ENCODE assay signal across 27 cellular contexts in genomic region chr4:8182294-8182693, GRCh38. TPM values are rescaled to one million over a fixed set of nuclear protein-coding genes. Genes with fewer than 3 reads are reported as not detected.
A peak's percentile ranks its signal among the peaks of the same experiment; 100 is the strongest.
DNase-seq lines count a peak whose midpoint lies in the region; ATAC-seq, FAIRE-seq and TF ChIP-seq lines count a peak whose summit lies in the region.
"Had no signal": no experiment of that assay in that cellular context is flagged by ENCODE, and none has a peak within 500 bp of the region (broad histone marks: within the 10 kb centered on the region; RNA-seq: fewer than 3 reads in every experiment).

No MANE protein-coding gene starts in this region.

- H3K4me3 ChIP-seq in NT2/D1 (ENCODE audit: insufficient read length, low read depth) (no peak overlapping the region), esophagus (ENCODE audit: low read depth in 1 of 2, low read length in 2 of 2) (peak overlapping the region; percentile 9 to 24), kidney (ENCODE audit: low read length in 2 of 2) (no peak overlapping the region), suprapubic skin (no peak overlapping the region), testis (no peak overlapping the region)
- H3K4me3 ChIP-seq: BLaER1, lung, thoracic aorta had no signal

- no peak for TF ChIP-seq CTCF in kidney (IDR thresholded peaks at IDR 0.05; ENCODE audit: borderline replicate concordance, extremely low read depth, insufficient read depth)
- TF ChIP-seq CTCF in suprapubic skin (IDR thresholded peaks at IDR 0.05): no peak
- TF ChIP-seq CTCF in testis (IDR thresholded peaks at IDR 0.05): no peak

- FAIRE-seq in kidney (lab: Jason Lieb, UNC): no peak
- FAIRE-seq: bronchial epithelial cell, colon, small intestine, TTC549 had no signal

- H3K27ac ChIP-seq in esophagus (ENCODE audit: low read depth in 2 of 2, low read length in 1 of 2) (peak overlapping the region; percentile 92 to 93), kidney (ENCODE audit: low read depth in 2 of 2, low read length in 2 of 2) (peak overlapping the region; percentile 43 to 70), suprapubic skin (peak overlapping the region; percentile 67), testis (no peak overlapping the region)
- H3K27ac ChIP-seq: BLaER1, thoracic aorta had no signal

- H3K9ac ChIP-seq in NT2/D1 (ENCODE audit: insufficient read length, low read depth) (peak overlapping the region; percentile 23), kidney (ENCODE audit: low read length in 2 of 2) (peak overlapping the region in 1 of 2 donors; percentile 46)
- H3K9ac ChIP-seq: BLaER1, SK-N-SH had no signal

- intact Hi-C loops in kidney (cut with DNase I): no loop called here
- intact Hi-C loops in testis (cut with DNase I; ENCODE audit: low total_unique reads): no loop called here

- ATAC-seq in GM21825 (IDR thresholded peaks at IDR 0.05; ENCODE audit: unreplicated experiment): no peak
- ATAC-seq in GM18498 (IDR thresholded peaks at IDR 0.05; ENCODE audit: unreplicated experiment): no peak
- ATAC-seq: activated T-cell treated with anti-CD3 and anti-CD28 coated beads, Interleukin-2, amount 50 U/mL, for 4 hours had no signal

- DNase-seq in NT2/D1 (ENCODE audit: low read depth, low spot score) (no peak), kidney (peak; percentile 69), suprapubic skin (ENCODE audit: low spot score in 2 of 2) (no peak), testis (no peak)
- DNase-seq: activated gamma-delta T cell; activated naive CD8-positive, alpha-beta T cell treated with anti-CD3 and anti-CD28 coated beads, Interleukin-2, amount 10 ng/mL, durations not matched to agents 7 days and 5 days; activated T-cell treated with anti-CD3 and anti-CD28 coated beads, Interleukin-2, amount 50 U/mL, for 4 hours; DMS153; glutamatergic neuron; kidney glomerular epithelial cell; NCI-H1048; NCI-H446 treated with DMSO at 0.1 percent for 48 hours; NCI-H774; nephron progenitor cell; RPMI8226; SK-N-SH; stimulated activated naive CD4-positive, alpha-beta T cell treated with Interleukin-2 at 50 U/mL for 16 hours had no signal

- H3K27me3 ChIP-seq in NT2/D1 (ENCODE audit: insufficient read depth, insufficient read length) (no peaks in the 10 kb centered on the region), esophagus (ENCODE audit: control insufficient read depth in 1 of 2, insufficient read depth in 2 of 2, low read length in 2 of 2) (no peaks in the 10 kb centered on the region), suprapubic skin (no peaks in the 10 kb centered on the region), testis (no peaks in the 10 kb centered on the region)
- H3K27me3 ChIP-seq: BLaER1 had no signal

- WGBS in esophagus, 2 donors: 49 to 69% methylated on average over 11 of the region's 11 CpGs
- 69% methylated on average over 8 of the region's 11 CpGs for WGBS in suprapubic skin
- WGBS in testis, 2 donors: 88 to 96% methylated on average over 10 to 11 of the region's 11 CpGs

- H3K36me3 ChIP-seq in NT2/D1 (ENCODE audit: insufficient read depth, insufficient read length, low read length): no peaks in the 10 kb centered on the region
- no peaks in the 10 kb centered on the region for H3K36me3 ChIP-seq in esophagus (ENCODE audit: control insufficient read depth in 2 of 2, insufficient read depth in 2 of 2, low read length in 1 of 2)
- H3K36me3 ChIP-seq in kidney (ENCODE audit: control insufficient read depth in 1 of 2, insufficient read depth in 2 of 2, low read length in 2 of 2): no peaks in the 10 kb centered on the region
- H3K36me3 ChIP-seq in suprapubic skin: no peaks in the 10 kb centered on the region
- H3K36me3 ChIP-seq in testis (ENCODE audit: low read depth, missing control alignments): no peaks in the 10 kb centered on the region
- H3K36me3 ChIP-seq: BLaER1, thoracic aorta had no signal

- H3K9me3 ChIP-seq in NT2/D1 (ENCODE audit: insufficient read depth, low read length) (no peaks in the 10 kb centered on the region), esophagus (ENCODE audit: control insufficient read depth in 2 of 2, insufficient read depth in 1 of 2, low read depth in 1 of 2, low read length in 1 of 2) (no peaks in the 10 kb centered on the region), kidney (ENCODE audit: control insufficient read depth in 1 of 2, low read length in 2 of 2) (no peaks in the 10 kb centered on the region), suprapubic skin (no peaks in the 10 kb centered on the region), testis (no peaks in the 10 kb centered on the region)
- H3K9me3 ChIP-seq: BLaER1, SK-N-SH, thoracic aorta had no signal

- no peak for TF ChIP-seq EP300 in suprapubic skin (IDR thresholded peaks at IDR 0.05)

- H3K4me1 ChIP-seq in NT2/D1 (ENCODE audit: insufficient read depth, insufficient read length) (peaks cover 14% of the 10 kb centered on the region), esophagus (ENCODE audit: control insufficient read depth in 2 of 2, insufficient read depth in 2 of 2, low read length in 1 of 2) (peaks cover 14 to 31% of the 10 kb centered on the region in 2 donors), kidney (ENCODE audit: control insufficient read depth in 1 of 2, insufficient read depth in 1 of 2, low read depth in 1 of 2, low read length in 2 of 2) (peaks cover 0 to 26% of the 10 kb centered on the region in 2 donors), suprapubic skin (peaks cover 46% of the 10 kb centered on the region), testis (no peaks in the 10 kb centered on the region)

- TF ChIP-seq POLR2A in suprapubic skin (IDR thresholded peaks at IDR 0.05) (no peak), testis (IDR thresholded peaks at IDR 0.05) (no peak)

RNA-seq across cellular contexts. Expression of gene SH3TC1, which starts 16.8 kb away (rescaled TPM):
- 10 to 100 TPM; 18.0 to 19.2 TPM for polyA plus RNA-seq in esophagus
- 127 TPM for total RNA-seq in kidney
- polyA plus RNA-seq in kidney (ENCODE audit: insufficient read depth, low read depth, low replicate concordance): 43.1 TPM
- 10 to 100 TPM in 2 of 4 donors, 1 to 10 TPM in 2; 6.3 to 15.1 (median 9.9) TPM for total RNA-seq in suprapubic skin
- 10 to 100 TPM in 1 of 2 donors, 1 to 10 TPM in 1; 4.0 to 12.6 TPM for total RNA-seq in testis
- polyA plus RNA-seq in testis (ENCODE audit: insufficient read depth, low read depth, low replicate concordance): 3.2 TPM

RNA-seq across cellular contexts. Expression of gene ABLIM2, which starts 23.7 kb away (rescaled TPM):
- 10 to 100 TPM; 12.4 to 14.4 TPM for polyA plus RNA-seq in esophagus
- 23.3 TPM for total RNA-seq in kidney
- 9.5 TPM for polyA plus RNA-seq in kidney (ENCODE audit: insufficient read depth, low read depth, low replicate concordance)
- total RNA-seq in suprapubic skin: 10 to 100 TPM; 11.2 to 16.9 (median 13.3) TPM
- 1 to 10 TPM; 5.2 to 6.9 TPM for total RNA-seq in testis
- polyA plus RNA-seq in testis (ENCODE audit: insufficient read depth, low read depth, low replicate concordance): 7.5 TPM

Comparison
In these comparisons a context has a peak if more than half of its experiments do, and no peak if none do; other contexts are left out.
1. H3K4me3 ChIP-seq: peak in esophagus (2 of 2); none in NT2/D1 (single experiment), kidney (0 of 2), suprapubic skin (single experiment) and testis (0 of 2).
2. H3K27ac ChIP-seq: peak in esophagus (2 of 2), kidney (2 of 2) and suprapubic skin (single experiment); none in testis (0 of 2).